Comparison of ENCODE assay signal across 20 cellular contexts in the genomic region with DNA sequence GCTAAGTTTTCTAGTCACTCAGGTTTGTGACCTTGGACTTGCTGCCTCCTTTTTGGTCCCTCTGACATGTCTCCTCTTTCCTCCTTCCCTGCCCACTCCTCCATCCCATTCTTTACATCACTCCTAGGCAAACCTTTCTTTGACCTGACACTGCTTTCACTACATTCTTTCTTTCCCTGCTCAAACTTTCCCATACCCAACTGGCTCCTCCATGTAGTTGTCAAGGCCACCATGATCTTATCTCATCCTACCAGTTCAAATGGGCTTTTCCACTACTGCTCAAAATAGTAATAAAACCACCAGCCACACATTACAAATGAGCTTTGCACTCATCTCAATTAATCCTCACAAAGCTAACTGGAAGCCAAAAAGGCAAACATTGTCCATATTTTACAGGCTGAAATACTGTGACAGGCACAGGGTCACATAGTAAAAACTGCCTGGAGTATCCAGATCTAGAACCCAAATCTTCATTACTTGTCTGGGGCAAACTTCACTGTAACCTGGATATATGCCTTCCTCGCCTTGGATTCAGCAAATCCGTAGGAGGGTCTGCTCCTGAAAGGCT. TPM values are rescaled to one million over a fixed set of nuclear protein-coding genes. Genes with fewer than 3 reads are reported as not detected.
DNase-seq lines count a peak whose midpoint lies in the region; ATAC-seq, FAIRE-seq and TF ChIP-seq lines count a peak whose summit lies in the region.
"Had no signal": no experiment of that assay in that cellular context is flagged by ENCODE, and none has a peak within 500 bp of the region (broad histone marks: within the 10 kb centered on the region; RNA-seq: fewer than 3 reads in every experiment).

No MANE protein-coding gene starts in this region.

- 91 to 94% methylated on average over 2 of the region's 2 CpGs for WGBS in heart right ventricle, 2 donors
- WGBS in K562 (ENCODE audit: insufficient coverage, low coverage, missing lambda C conversion rate): 48% methylated on average over 2 of the region's 2 CpGs
- 92% methylated on average over 2 of the region's 2 CpGs for WGBS in prostate gland

- H2AFZ ChIP-seq in K562 (ENCODE audit: low read depth, low read length): no peak overlapping the region

- H3K9me1 ChIP-seq in K562 (ENCODE audit: control insufficient read depth, insufficient read depth, low read length): peaks cover 3% of the 10 kb centered on the region

- no peak for FAIRE-seq in K562 (lab: Jason Lieb, UNC)
- FAIRE-seq: GM12891 had no signal

- CTCF ChIA-PET in K562 (lab: Yijun Ruan, JAX; ENCODE audit: low intra/inter-chr PET ratio): interaction anchor here (0.6 kb wide), 1 partner anchor 97 kb away, joined by 3 read pairs; no protein-coding TSS in a partner anchor

- TF ChIP-seq CTCF in heart right ventricle (IDR thresholded peaks at IDR 0.05) (no peak), K562 (IDR thresholded peaks at IDR 0.05 in 2 of 3, conservative IDR thresholded peaks at IDR 0.05 in 1 of 3; ENCODE audit: insufficient read depth in 2 of 3, low read depth in 1 of 3, low read length in 3 of 3) (no peak), prostate gland (IDR thresholded peaks at IDR 0.05) (no peak), vagina (IDR thresholded peaks at IDR 0.05) (no peak)

- H3K27me3 ChIP-seq in heart right ventricle (no peaks in the 10 kb centered on the region), K562 (ENCODE audit: control insufficient read depth in 2 of 2, insufficient read depth in 2 of 2, low read length in 2 of 2) (no peaks in the 10 kb centered on the region), prostate gland (replicated peaks; ENCODE audit: insufficient read depth) (no peaks in the 10 kb centered on the region), vagina (no peaks in the 10 kb centered on the region)
- H3K27me3 ChIP-seq: MG63 had no signal

- no peak for ATAC-seq in heart right ventricle
- no peak for ATAC-seq in Right ventricle myocardium superior (ENCODE audit: poor library complexity)
- ATAC-seq in K562: no peak

- no peak for DNase-seq in heart right ventricle
- no peak for DNase-seq in Right ventricle myocardium superior
- no peak for DNase-seq in K562 (ENCODE audit: extremely low read depth in 1 of 4, low spot score in 3 of 4)
- no peak for DNase-seq in prostate gland (ENCODE audit: low spot score)
- DNase-seq in vagina (ENCODE audit: extremely low spot score in 2 of 2): no peak
- no peak for DNase-seq in NCI-H2227 treated with DMSO at 0.1 percent for 48 hours (lab: John Stamatoyannopoulos, UW)
- DNase-seq in activated effector memory CD4-positive, alpha-beta T cell treated with anti-CD3 and anti-CD28 coated beads, Interleukin-2, amount 50 U/mL, for 16 hours: no peak
- DNase-seq: ACHN, AML-193, DMS 273 treated with DMSO at 0.1 percent for 48 hours, GF-D8, H7, MG63, NCI-H1092, NCI-H146, NCI-H2081, NCI-H510A, NCI-H774, RPMI8226 had no signal

- H3K4me3 ChIP-seq in heart right ventricle (no peak overlapping the region), K562 (no peak overlapping the region), prostate gland (no peak overlapping the region), vagina (no peak overlapping the region)
- H3K4me3 ChIP-seq: MG63 had no signal

- BruUV-seq in K562 (replicated peaks; lab: Mats Ljungman, UMichigan): no TSS peak

- H3K9me3 ChIP-seq in heart right ventricle (no peaks in the 10 kb centered on the region), K562 (replicated peaks; ENCODE audit: control insufficient read depth, insufficient read depth, low read depth, low read length) (no peaks in the 10 kb centered on the region), prostate gland (no peaks in the 10 kb centered on the region), vagina (no peaks in the 10 kb centered on the region)
- H3K9me3 ChIP-seq: MG63 had no signal

- H3K36me3 ChIP-seq in heart right ventricle (peaks cover 0 to 42% (median 13%) of the 10 kb centered on the region in 9 donors), K562 (ENCODE audit: control insufficient read depth, insufficient read depth, low read length) (peaks cover 22% of the 10 kb centered on the region), prostate gland (no peaks in the 10 kb centered on the region), vagina (peaks cover 0 to 18% of the 10 kb centered on the region in 2 donors)

- in situ Hi-C loops in K562 (cut with MboI): no loop called here

- POLR2A ChIA-PET in K562 (lab: Yijun Ruan, JAX): no interaction called here

- no peak overlapping the region for H3K9ac ChIP-seq in K562 (ENCODE audit: insufficient read depth in 1 of 2, low read depth in 2 of 2, low read length in 2 of 2)

- H4K20me1 ChIP-seq in K562 (replicated peaks; ENCODE audit: control insufficient read depth, insufficient read depth, low read length): 0 out of 2 replicates have a peak, but pooled peaks cover 3% of the 10 kb centered on the region

- no peak for TF ChIP-seq POLR2A in K562 (conservative IDR thresholded peaks at IDR 0.05)
- no peak for TF ChIP-seq POLR2A in prostate gland (IDR thresholded peaks at IDR 0.05)
- no peak for TF ChIP-seq POLR2A in vagina (IDR thresholded peaks at IDR 0.05)

- TF ChIP-seq RAD21 in K562 (CRISPR knock-in tag; conservative IDR thresholded peaks at IDR 0.05 in 1 of 2, IDR thresholded peaks at IDR 0.05 in 1 of 2): no peak

- intact Hi-C loops in heart right ventricle (cut with DNase I): loop anchor here (2.0 to 10.0 kb wide), 10 partner anchors 13 to 711 kb away; a partner anchor contains a TSS
- intact Hi-C loops in Right ventricle myocardium superior (cut with DNase I): no loop called here
- intact Hi-C loops in K562 (cut with micrococcal nuclease): no loop called here
- intact Hi-C loops in prostate gland (cut with DNase I): loop anchor here (10.0 kb wide), 3 partner anchors 161 to 711 kb away; no protein-coding TSS in a partner anchor
- intact Hi-C loops in vagina (cut with DNase I): no loop called here

- TF ChIP-seq EP300 in K562 (IDR thresholded peaks at IDR 0.05; ENCODE audit: low read length): no peak

- H3K4me1 ChIP-seq in heart right ventricle: peaks cover 0 to 73% (median 23%) of the 10 kb centered on the region in 9 donors
- 0 out of 5 replicates have a peak, but pooled peaks cover 0 to 3% of the 10 kb centered on the region in 2 experiments for H3K4me1 ChIP-seq in K562 (replicated peaks in 1 of 2; ENCODE audit: control insufficient read depth in 2 of 2, insufficient read depth in 2 of 2, low read length in 2 of 2)
- peaks cover 8% of the 10 kb centered on the region for H3K4me1 ChIP-seq in prostate gland (replicated peaks)
- H3K4me1 ChIP-seq in vagina: peaks cover 16% of the 10 kb centered on the region

- no peaks in the 10 kb centered on the region for H3K79me2 ChIP-seq in K562 (ENCODE audit: control insufficient read depth, insufficient read depth, low read length)

- H3K4me2 ChIP-seq in K562 (ENCODE audit: insufficient read depth, low read length): no peak overlapping the region

- H3K27ac ChIP-seq in heart right ventricle (peak overlapping the region; percentile 40 to 90 (median 78)), K562 (ENCODE audit: extremely low read depth, low read depth, low read length) (no peak overlapping the region), prostate gland (peak overlapping the region; percentile 74 to 84), vagina (peak overlapping the region; percentile 29)

TF ChIP-seq in K562, 482 proteins besides CTCF, POLR2A, EP300 and RAD21 (continues in another document):
- TF ChIP-seq RFX1 (IDR thresholded peaks at IDR 0.05): peak; percentile 41
- no peak for TF ChIP-seq ZNF140 (CRISPR knock-in tag; IDR thresholded peaks at IDR 0.05)
- TF ChIP-seq HDAC3 (IDR thresholded peaks at IDR 0.05; ENCODE audit: borderline replicate concordance, partially characterized antibody): no peak

RNA-seq across cellular contexts. Expression of a gene that starts 14.4 kb away (rescaled TPM):
- total RNA-seq in heart right ventricle: 100 to 1,000 TPM in 2 of 10 donors, 10 to 100 TPM in 8; 61.2 to 103 (median 75.5) TPM
- 100 to 1,000 TPM in 1 of 2 donors, 1 to 10 TPM in 1; 9.9 to 132 TPM for polyA plus RNA-seq in heart right ventricle
- 89.8 TPM for total RNA-seq in Right ventricle myocardium superior
- 21.2 and 27.1 TPM in 2 replicates for total RNA-seq in K562 (2011; cell fraction: chromatin; rRNA removed; ENCODE audit: low replicate concordance)
- total RNA-seq in K562 (2011; cell fraction: nucleolus; rRNA removed): 25.8 and 32.0 TPM in 2 replicates
- total RNA-seq in K562 (2011; cell fraction: nucleoplasm; rRNA removed): 25.9 and 39.0 TPM in 2 replicates
- 59.1 and 83.0 TPM in 2 replicates for total RNA-seq in K562 (2014; rRNA removed)
- total RNA-seq in K562 (2014; rRNA removed; fragmentation: Illumina TruSeq; extraction: Trizol): 109 and 125 TPM in 2 replicates
- total RNA-seq in K562 (2015; rRNA removed; fragmentation: Illumina TruSeq; extraction: Trizol): 98.8 and 100.0 TPM in 2 replicates
- total RNA-seq in K562 (2021): 91.4 and 96.4 TPM in 2 replicates
- polyA plus RNA-seq in K562 (2011; rRNA removed): 63.6 and 79.0 TPM in 2 replicates
- polyA plus RNA-seq in K562 (2011; cell fraction: cytosol; rRNA removed): 45.9 and 48.1 TPM in 2 replicates
- polyA plus RNA-seq in K562 (2011; cell fraction: nucleus; rRNA removed): 25.2 and 27.4 TPM in 2 replicates
- 77.9 and 112 TPM in 2 replicates for polyA plus RNA-seq in K562 (2012)
- 92.9 and 114 TPM in 2 replicates for polyA plus RNA-seq in K562 (2014; fragmentation: Illumina TruSeq; extraction: Trizol)
- polyA plus RNA-seq in K562 (2014; fragmentation: Nextera tagmentation; extraction: Ambion mirVana): 100 to 1,000 TPM; 233 to 298 TPM
- 105 and 127 TPM in 2 replicates for polyA plus RNA-seq in K562 (2014; rRNA removed)
- 31.4 and 34.5 TPM in 2 replicates for polyA minus RNA-seq in K562 (2011; rRNA and poly(A)+ RNA removed)
- polyA minus RNA-seq in K562 (2011; cell fraction: cytosol; rRNA and poly(A)+ RNA removed): 10.7 and 18.7 TPM in 2 replicates
- 17.2 and 32.8 TPM in 2 replicates for polyA minus RNA-seq in K562 (2011; cell fraction: nucleus; rRNA and poly(A)+ RNA removed)
- 10 to 100 TPM; 29.0 to 43.1 TPM for total RNA-seq in prostate gland
- 6.9 TPM for total RNA-seq in vagina

Comparison
In these comparisons a context has a peak if more than half of its experiments do, and no peak if none do; other contexts are left out.
1. intact Hi-C loops: an anchor here in heart right ventricle (2.0 to 10.0 kb wide) and prostate gland (10.0 kb wide); none called in Right ventricle myocardium superior, K562 and vagina.